Comparison of ENCODE assay signal across 1 cellular context in the genomic region with DNA sequence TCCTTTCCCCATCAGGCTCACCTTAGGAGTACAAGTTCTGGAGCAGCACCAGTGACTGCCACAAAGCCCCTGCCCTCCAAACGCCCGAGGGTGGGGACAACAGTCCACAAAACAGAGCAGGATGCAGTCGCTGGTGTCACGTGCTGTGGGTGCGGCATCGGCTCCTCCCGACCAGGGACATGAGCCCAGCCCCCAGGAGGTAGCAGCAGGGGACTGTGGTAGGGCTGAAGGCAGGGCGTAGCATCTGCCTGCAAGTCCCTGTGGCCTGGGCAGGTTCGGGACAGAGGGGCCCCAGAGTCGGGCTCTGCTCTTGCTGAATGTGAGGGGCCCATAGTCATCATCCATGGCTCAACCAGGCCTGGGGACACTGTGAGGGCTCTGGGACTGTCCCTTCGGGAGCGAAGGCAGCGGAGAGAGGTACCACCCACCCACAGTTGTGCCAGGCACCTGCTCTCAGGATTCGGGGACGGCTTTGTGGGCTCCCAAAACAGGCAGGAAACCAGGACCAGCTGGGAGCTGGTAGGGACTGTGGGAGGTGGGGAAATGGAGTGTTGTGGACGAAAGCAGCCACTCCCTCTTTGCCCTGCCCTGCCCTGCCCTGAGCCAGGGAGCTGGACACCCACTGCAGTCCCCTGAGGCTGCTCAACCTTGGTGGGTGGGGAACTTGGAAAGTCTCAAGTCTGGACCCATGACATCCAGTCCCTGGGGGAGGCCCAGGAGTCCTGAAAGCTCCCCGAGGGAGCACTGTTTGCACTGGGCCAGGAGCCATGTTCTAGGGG.
TF ChIP-seq lines count a peak whose summit lies in the region.

No MANE protein-coding gene starts in this region.

TF ChIP-seq in K562, 482 proteins besides CTCF, POLR2A, EP300 and RAD21:
- no peak for TF ChIP-seq NFE2 (IDR thresholded peaks at IDR 0.05; ENCODE audit: low read depth)
- TF ChIP-seq BHLHE40 (IDR thresholded peaks at IDR 0.05; ENCODE audit: low read length) = peak; percentile 38; the same call in 1 of the 2 replicates
- TF ChIP-seq, protein P1, sequence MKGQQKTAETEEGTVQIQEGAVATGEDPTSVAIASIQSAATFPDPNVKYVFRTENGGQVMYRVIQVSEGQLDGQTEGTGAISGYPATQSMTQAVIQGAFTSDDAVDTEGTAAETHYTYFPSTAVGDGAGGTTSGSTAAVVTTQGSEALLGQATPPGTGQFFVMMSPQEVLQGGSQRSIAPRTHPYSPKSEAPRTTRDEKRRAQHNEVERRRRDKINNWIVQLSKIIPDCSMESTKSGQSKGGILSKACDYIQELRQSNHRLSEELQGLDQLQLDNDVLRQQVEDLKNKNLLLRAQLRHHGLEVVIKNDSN (CRISPR knock-in tag; IDR thresholded peaks at IDR 0.05) = peak; percentile 60; the same call in 1 of the 2 replicates
- TF ChIP-seq, protein P2, sequence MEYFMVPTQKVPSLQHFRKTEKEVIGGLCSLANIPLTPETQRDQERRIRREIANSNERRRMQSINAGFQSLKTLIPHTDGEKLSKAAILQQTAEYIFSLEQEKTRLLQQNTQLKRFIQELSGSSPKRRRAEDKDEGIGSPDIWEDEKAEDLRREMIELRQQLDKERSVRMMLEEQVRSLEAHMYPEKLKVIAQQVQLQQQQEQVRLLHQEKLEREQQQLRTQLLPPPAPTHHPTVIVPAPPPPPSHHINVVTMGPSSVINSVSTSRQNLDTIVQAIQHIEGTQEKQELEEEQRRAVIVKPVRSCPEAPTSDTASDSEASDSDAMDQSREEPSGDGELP (CRISPR knock-in tag; IDR thresholded peaks at IDR 0.05; ENCODE audit: borderline replicate concordance) = 0 out of 2 replicates have a peak, but pooled peaks have one; percentile 2
- TF ChIP-seq RAD51 (IDR thresholded peaks at IDR 0.05; ENCODE audit: borderline replicate concordance, low read depth) = 0 out of 2 replicates have a peak, but pooled peaks have one; percentile 14
- TF ChIP-seq RBM14 (IDR thresholded peaks at IDR 0.05; ENCODE audit: borderline replicate concordance, insufficient read depth, low read depth, low read length) = no peak
- TF ChIP-seq, protein P3, sequence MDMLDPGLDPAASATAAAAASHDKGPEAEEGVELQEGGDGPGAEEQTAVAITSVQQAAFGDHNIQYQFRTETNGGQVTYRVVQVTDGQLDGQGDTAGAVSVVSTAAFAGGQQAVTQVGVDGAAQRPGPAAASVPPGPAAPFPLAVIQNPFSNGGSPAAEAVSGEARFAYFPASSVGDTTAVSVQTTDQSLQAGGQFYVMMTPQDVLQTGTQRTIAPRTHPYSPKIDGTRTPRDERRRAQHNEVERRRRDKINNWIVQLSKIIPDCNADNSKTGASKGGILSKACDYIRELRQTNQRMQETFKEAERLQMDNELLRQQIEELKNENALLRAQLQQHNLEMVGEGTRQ (CRISPR knock-in tag; IDR thresholded peaks at IDR 0.05) = peak; percentile 68
- TF ChIP-seq POLR2G (IDR thresholded peaks at IDR 0.05; ENCODE audit: low read depth, low read length) = peak; percentile 1; the same call in 1 of the 2 replicates
TF ChIP-seq in K562: peak in this region for 6.
